ENCODE assay signal across 31 cellular contexts in genomic region chr6:27966816-27967426, GRCh38. TPM values are rescaled to one million over a fixed set of nuclear protein-coding genes. Genes with fewer than 3 reads are reported as not detected.
"Had no signal": no experiment of that assay in that cellular context is flagged by ENCODE, and none has a peak within 500 bp of the region (broad histone marks: within the 10 kb centered on the region; RNA-seq: fewer than 3 reads in every experiment).

No MANE protein-coding gene starts in this region.

- H3K36me3 ChIP-seq: adrenal gland, breast epithelium, Peyer's patch, SJCRH30 had no signal

- H3K27me3 Mint-ChIP-seq: activated naive CD4-positive, alpha-beta T cell treated with anti-CD3 and anti-CD28 coated beads, Interleukin-2, amount 10 ng/mL, durations not matched to agents 7 days and 5 days had no signal

- H3K27ac ChIP-seq: adrenal gland, breast epithelium, Peyer's patch, RWPE1, SJCRH30, VCaP had no signal

- H3K27me3 ChIP-seq: adrenal gland, breast epithelium, Peyer's patch, SJCRH30 had no signal

- H3K9ac ChIP-seq: SK-N-SH had no signal

- H3K4me1 ChIP-seq: adrenal gland, breast epithelium, Peyer's patch, SJCRH30 had no signal

- H3K4me3 ChIP-seq: adrenal gland, breast epithelium, Peyer's patch, SJCRH30 had no signal

- H3K4me2 ChIP-seq: SK-N-SH had no signal

- H3K4me3 Mint-ChIP-seq: activated CD4-positive, alpha-beta T cell treated with anti-CD3 and anti-CD28 coated beads for 36 hours; activated CD8-positive, alpha-beta T cell treated with anti-CD3 and anti-CD28 coated beads for 36 hours; activated naive CD4-positive, alpha-beta T cell treated with anti-CD3 and anti-CD28 coated beads, Interleukin-2, amount 10 ng/mL, durations not matched to agents 7 days and 5 days; activated naive CD8-positive, alpha-beta T cell treated with anti-CD3 and anti-CD28 coated beads, Interleukin-2, amount 10 ng/mL, durations not matched to agents 7 days and 5 days; activated T-cell treated with anti-CD3 and anti-CD28 coated beads, Interleukin-2, amount 50 U/mL, for 72 hours had no signal

- H3K27ac Mint-ChIP-seq: activated CD4-positive, alpha-beta T cell treated with anti-CD3 and anti-CD28 coated beads for 36 hours; activated CD8-positive, alpha-beta T cell treated with anti-CD3 and anti-CD28 coated beads for 36 hours; activated naive CD4-positive, alpha-beta T cell treated with anti-CD3 and anti-CD28 coated beads, Interleukin-2, amount 10 ng/mL, durations not matched to agents 7 days and 5 days; activated naive CD8-positive, alpha-beta T cell treated with anti-CD3 and anti-CD28 coated beads, Interleukin-2, amount 10 ng/mL, durations not matched to agents 7 days and 5 days; activated T-cell treated with anti-CD3 and anti-CD28 coated beads, Interleukin-2, amount 50 U/mL, for 72 hours; activated T-helper 2 cell treated with anti-CD3 and anti-CD28 coated beads, Interferon-gamma antibody, Interleukin-2, Interleukin-4, amounts not matched to agents 10 μg/mL and 5 μg/mL and 100 μg/mL, durations not matched to agents 14 hours and 24 hours and 36 hours had no signal

- H3K4me1 Mint-ChIP-seq: activated CD4-positive, alpha-beta T cell treated with anti-CD3 and anti-CD28 coated beads for 36 hours; activated naive CD4-positive, alpha-beta T cell treated with anti-CD3 and anti-CD28 coated beads, Interleukin-2, amount 10 ng/mL, durations not matched to agents 7 days and 5 days; activated naive CD8-positive, alpha-beta T cell treated with anti-CD3 and anti-CD28 coated beads, Interleukin-2, amount 10 ng/mL, durations not matched to agents 7 days and 5 days had no signal

- ATAC-seq: activated CD4-positive, alpha-beta T cell treated with anti-CD3 and anti-CD28 coated beads for 36 hours; activated CD8-positive, alpha-beta T cell treated with anti-CD3 and anti-CD28 coated beads for 36 hours; activated T-cell treated with anti-CD3 and anti-CD28 coated beads, Interleukin-2, amount 50 U/mL, for 72 hours had no signal

- H3K36me3 Mint-ChIP-seq: activated naive CD4-positive, alpha-beta T cell treated with anti-CD3 and anti-CD28 coated beads, Interleukin-2, amount 10 ng/mL, durations not matched to agents 7 days and 5 days; activated naive CD8-positive, alpha-beta T cell treated with anti-CD3 and anti-CD28 coated beads, Interleukin-2, amount 10 ng/mL, durations not matched to agents 7 days and 5 days had no signal

- DNase-seq: activated CD4-positive, alpha-beta T cell treated with anti-CD3 and anti-CD28 coated beads for 36 hours; activated CD8-positive, alpha-beta memory T cell treated with anti-CD3 and anti-CD28 coated beads, Interleukin-2, amount 50 U/mL, for 4 hours; activated CD8-positive, alpha-beta T cell treated with anti-CD3 and anti-CD28 coated beads for 36 hours; activated gamma-delta T cell treated with Interleukin-2 at 50 U/mL for 16 hours; activated naive CD4-positive, alpha-beta T cell treated with anti-CD3 and anti-CD28 coated beads, Interleukin-2, amount 10 ng/mL, durations not matched to agents 7 days and 5 days; activated naive CD8-positive, alpha-beta T cell treated with anti-CD3 and anti-CD28 coated beads, Interleukin-2, amount 10 ng/mL, durations not matched to agents 7 days and 5 days; activated T-cell treated with anti-CD3 and anti-CD28 coated beads, Interleukin-2, amount 50 U/mL, for 72 hours; adrenal gland; anterior cingulate cortex; central memory CD4-positive, alpha-beta T cell; Kasumi-1; NCI-H1105 treated with DMSO at 0.1 percent for 48 hours; NCI-H1436 treated with DMSO at 0.1 percent for 48 hours; NCI-H187; NCI-H2081; NCI-H2171 treated with DMSO at 0.1 percent for 48 hours; NCI-H345; NCI-H510A; NCI-H526 treated with DMSO at 0.1 percent for 48 hours; NCI-H82; OCI-M1; Peyer's patch; Right ventricle myocardium superior; SJCRH30; SK-N-SH; T-helper 1 cell had no signal

- H3K9me3 ChIP-seq: Peyer's patch, SJCRH30, SK-N-SH had no signal

RNA-seq across cellular contexts. Expression of gene OR2B6, which starts 9.9 kb away (rescaled TPM):
- total RNA-seq: activated CD4-positive, alpha-beta T cell treated with anti-CD3 and anti-CD28 coated beads for 36 hours; activated CD8-positive, alpha-beta T cell treated with anti-CD3 and anti-CD28 coated beads for 36 hours; activated naive CD8-positive, alpha-beta T cell treated with anti-CD3 and anti-CD28 coated beads, Interleukin-2, amount 10 ng/mL, durations not matched to agents 7 days and 5 days; activated T-helper 2 cell treated with anti-CD3 and anti-CD28 coated beads, Interferon-gamma antibody, Interleukin-2, Interleukin-4, amounts not matched to agents 10 μg/mL and 5 μg/mL and 100 μg/mL, durations not matched to agents 14 hours and 24 hours and 36 hours; adrenal gland; breast epithelium; Peyer's patch; Right ventricle myocardium superior; SJCRH30 had no signal
- polyA plus RNA-seq: adrenal gland had no signal

RNA-seq across cellular contexts. Expression of gene OR2B2, which starts 54.7 kb away (rescaled TPM):
- total RNA-seq: activated CD4-positive, alpha-beta T cell treated with anti-CD3 and anti-CD28 coated beads for 36 hours; activated CD8-positive, alpha-beta T cell treated with anti-CD3 and anti-CD28 coated beads for 36 hours; activated naive CD8-positive, alpha-beta T cell treated with anti-CD3 and anti-CD28 coated beads, Interleukin-2, amount 10 ng/mL, durations not matched to agents 7 days and 5 days; activated T-cell treated with anti-CD3 and anti-CD28 coated beads, Interleukin-2, amount 50 U/mL, for 72 hours; activated T-helper 2 cell treated with anti-CD3 and anti-CD28 coated beads, Interferon-gamma antibody, Interleukin-2, Interleukin-4, amounts not matched to agents 10 μg/mL and 5 μg/mL and 100 μg/mL, durations not matched to agents 14 hours and 24 hours and 36 hours; adrenal gland; breast epithelium; Peyer's patch; Right ventricle myocardium superior; SJCRH30; T-helper 2 cell treated with Interferon-gamma antibody and Interleukin-4, amounts not matched to agents 100 ng/mL and 5 ng/mL, for 36 hours had no signal
- polyA plus RNA-seq: adrenal gland, SK-N-SH had no signal
